22 cellular contexts compared by ENCODE assay signal in genomic region chr20:527571-527886, GRCh38.
"Had no signal": no experiment of that assay in that cellular context is flagged by ENCODE, and none has a peak within 500 bp of the region (broad histone marks: within the 10 kb centered on the region; RNA-seq: fewer than 3 reads in every experiment).

No MANE protein-coding gene starts in this region.

- H3K9me3 ChIP-seq: colonic mucosa, gastrocnemius medialis, vagina had no signal

- H3K27me3 ChIP-seq: colonic mucosa, dorsolateral prefrontal cortex, esophagus squamous epithelium, gastrocnemius medialis, neural progenitor cell, sigmoid colon, vagina had no signal

- H3K27ac Mint-ChIP-seq: activated B cell treated with CpG ODN at 0.5 μM for 24 hours, neural progenitor cell, type B pancreatic cell had no signal

- H3K27me3 Mint-ChIP-seq: activated B cell treated with CpG ODN at 0.5 μM for 24 hours; effector memory CD8-positive, alpha-beta T cell; naive thymus-derived CD8-positive, alpha-beta T cell; stimulated activated naive B cell treated with anti-CD40 and anti-IgM and Interleukin-4, amounts not matched to agents 10 μg/mL and 1 μg/mL and 100 μg/mL, for 72 hours; type B pancreatic cell had no signal

- H3K4me3 ChIP-seq: colonic mucosa, dorsolateral prefrontal cortex, esophagus squamous epithelium, gastrocnemius medialis, lower lobe of right lung, neural progenitor cell, sigmoid colon, vagina had no signal

- H3K4me1 Mint-ChIP-seq: neural progenitor cell had no signal

- H3K27ac ChIP-seq: colonic mucosa, esophagus squamous epithelium, gastrocnemius medialis, lower lobe of right lung, neural progenitor cell, sigmoid colon, vagina had no signal

- H3K36me3 ChIP-seq: colonic mucosa had no signal

- DNase-seq: activated B cell treated with CpG ODN at 0.5 μM for 24 hours; activated CD4-positive, alpha-beta T cell treated with anti-CD3 and anti-CD28 coated beads for 4 hours; activated gamma-delta T cell treated with Interleukin-2 at 50 U/mL for 16 hours; activated T-cell treated with anti-CD3 and anti-CD28 coated beads, Interleukin-2, amount 50 U/mL, for 1 hour; colonic mucosa; dorsolateral prefrontal cortex; effector memory CD8-positive, alpha-beta T cell; esophagus squamous epithelium; gastrocnemius medialis; left cardiac atrium; lower lobe of right lung; naive thymus-derived CD8-positive, alpha-beta T cell; posterior cingulate gyrus; sigmoid colon; stimulated activated CD4-positive, alpha-beta T cell treated with anti-CD3 and anti-CD28 coated beads, Interleukin-2, amount 100 ng/mL, for 48 hours; stimulated activated CD8-positive, alpha-beta memory T cell treated with anti-CD3 and anti-CD28 coated beads, Interleukin-4, amount 100 ng/mL, for 48 hours; stimulated activated naive B cell treated with anti-CD40 and anti-IgM and Interleukin-4, amounts not matched to agents 10 μg/mL and 1 μg/mL and 100 μg/mL, for 72 hours; T-helper 9 cell had no signal

- ATAC-seq: activated naive CD4-positive, alpha-beta T cell treated with anti-CD3 and anti-CD28 coated beads, Interleukin-2, amount 50 U/mL, for 72 hours; effector memory CD8-positive, alpha-beta T cell; gastrocnemius medialis; left cardiac atrium; lower lobe of right lung; naive thymus-derived CD8-positive, alpha-beta T cell; stimulated activated naive B cell treated with anti-CD40 and anti-IgM and Interleukin-4, amounts not matched to agents 10 μg/mL and 1 μg/mL and 100 μg/mL, for 72 hours had no signal

- H3K4me3 Mint-ChIP-seq: activated B cell treated with CpG ODN at 0.5 μM for 24 hours; effector memory CD8-positive, alpha-beta T cell; neural progenitor cell; stimulated activated naive B cell treated with anti-CD40 and anti-IgM and Interleukin-4, amounts not matched to agents 10 μg/mL and 1 μg/mL and 100 μg/mL, for 72 hours; type B pancreatic cell had no signal
